Comparison of ENCODE assay signal across 8 cellular contexts in the genomic region with DNA sequence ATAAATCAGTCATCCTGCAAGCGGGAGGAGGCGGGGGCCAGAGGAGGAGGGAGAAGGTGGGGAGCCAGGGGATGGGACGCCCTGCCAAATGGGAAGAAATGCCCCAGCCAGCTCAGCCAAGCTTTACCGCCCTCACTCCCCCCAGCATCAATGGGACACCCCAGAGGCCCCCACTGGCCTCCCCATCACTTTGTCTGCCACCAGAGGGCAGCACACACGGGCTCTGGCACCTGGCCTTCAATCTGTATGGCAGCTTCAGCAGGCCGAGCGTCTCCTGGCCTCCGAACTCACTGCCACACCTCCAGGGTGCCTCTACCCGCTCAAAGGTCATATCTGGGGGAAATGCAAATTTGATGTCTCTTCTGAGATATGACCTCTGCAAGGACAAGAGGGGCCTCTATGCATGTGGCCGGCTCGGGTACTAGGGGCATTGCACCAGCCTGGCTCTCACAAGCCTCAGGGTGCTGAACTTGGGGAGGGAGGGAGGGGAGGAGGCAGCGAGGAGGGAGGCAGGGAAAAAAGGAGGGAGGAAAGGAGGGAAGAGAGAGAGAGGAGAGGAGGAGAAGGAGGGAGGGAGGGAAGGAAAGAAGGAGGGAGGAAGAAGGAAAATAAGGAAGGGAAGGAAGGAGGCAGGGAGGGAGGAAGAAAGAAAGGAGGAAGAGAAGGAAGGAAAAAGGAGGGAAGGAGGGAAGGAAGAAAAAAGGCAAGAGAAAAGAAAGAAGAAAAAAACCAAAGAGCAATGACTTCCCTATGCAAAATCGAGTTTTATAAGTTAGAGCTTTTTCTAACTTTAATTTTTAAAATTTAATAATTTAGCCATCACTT. TPM values are rescaled to one million over a fixed set of nuclear protein-coding genes. Genes with fewer than 3 reads are reported as not detected.
DNase-seq lines count a peak whose midpoint lies in the region; ATAC-seq, FAIRE-seq and TF ChIP-seq lines count a peak whose summit lies in the region.

No MANE protein-coding gene starts in this region.

- H3K4me2 ChIP-seq in MM.1S (ENCODE audit: low read depth, low read length) = no peak overlapping the region

- H2AFZ ChIP-seq in MM.1S (ENCODE audit: low read length) = no peak overlapping the region

- TF ChIP-seq POLR2A in breast epithelium (IDR thresholded peaks at IDR 0.05) = no peak

- FAIRE-seq in kidney (lab: Jason Lieb, UNC) = no peak

- H3K27me3 ChIP-seq in MM.1S (replicated peaks; ENCODE audit: insufficient read depth, low read length) (peaks cover 99% of the 10 kb centered on the region), breast epithelium (peaks cover 0 to 45% of the 10 kb centered on the region in 2 donors)

- no peaks in the 10 kb centered on the region for H3K9me2 ChIP-seq in MM.1S (replicated peaks; ENCODE audit: insufficient read depth, low read length)

- no peaks in the 10 kb centered on the region for H4K20me1 ChIP-seq in MM.1S (ENCODE audit: insufficient read depth, low read length)

- TF ChIP-seq CTCF in AG10803 (conservative IDR thresholded peaks at IDR 0.05; ENCODE audit: low read length) (peak; percentile 68), MM.1S (IDR thresholded peaks at IDR 0.05; ENCODE audit: low read length) (peak; percentile 80), VCaP (conservative IDR thresholded peaks at IDR 0.05) (peak; percentile 82), breast epithelium (IDR thresholded peaks at IDR 0.05) (peak in 2 of 3 donors; percentile 33 to 47), kidney (IDR thresholded peaks at IDR 0.05; ENCODE audit: borderline replicate concordance, extremely low read depth, insufficient read depth) (peak; percentile 60)

- H3K36me3 ChIP-seq in MM.1S (replicated peaks; ENCODE audit: insufficient read depth, low read length) = no peaks in the 10 kb centered on the region
- H3K36me3 ChIP-seq in breast epithelium = no peaks in the 10 kb centered on the region
- no peaks in the 10 kb centered on the region for H3K36me3 ChIP-seq in kidney (ENCODE audit: control insufficient read depth in 1 of 2, insufficient read depth in 2 of 2, low read length in 2 of 2)

- H3K9ac ChIP-seq in MM.1S (ENCODE audit: low read length) = no peak overlapping the region
- no peak overlapping the region for H3K9ac ChIP-seq in kidney (ENCODE audit: low read length in 2 of 2)

- H3K79me2 ChIP-seq in MM.1S (ENCODE audit: low read length) = no peaks in the 10 kb centered on the region

- no peaks in the 10 kb centered on the region for H3F3A ChIP-seq in MM.1S (ENCODE audit: insufficient read depth, low read length)

- H3K27ac ChIP-seq in MM.1S (ENCODE audit: low read length) (no peak overlapping the region), VCaP (no peak overlapping the region), breast epithelium (no peak overlapping the region), kidney (ENCODE audit: low read depth in 2 of 2, low read length in 2 of 2) (no peak overlapping the region)

- ATAC-seq in GM18907 (IDR thresholded peaks at IDR 0.05; ENCODE audit: unreplicated experiment) (peak; percentile 63), GM19455 (IDR thresholded peaks at IDR 0.05; ENCODE audit: unreplicated experiment) (no peak)

- no peak overlapping the region for H3K4me3 ChIP-seq in AG10803 (ENCODE audit: low read length)
- no peak overlapping the region for H3K4me3 ChIP-seq in MM.1S (ENCODE audit: low read length)
- no peak overlapping the region for H3K4me3 ChIP-seq in breast epithelium
- H3K4me3 ChIP-seq in kidney (ENCODE audit: low read length in 2 of 2) = no peak overlapping the region

- DNase-seq in AG10803 (ENCODE audit: low read depth) (peak; percentile 35), MM.1S (peak; percentile 56), breast epithelium (ENCODE audit: low spot score in 2 of 2) (no peak), kidney (no peak)
- peak; percentile 72 for DNase-seq in stimulated activated CD4-positive, alpha-beta T cell treated with anti-CD3 and anti-CD28 coated beads, Interleukin-4, amount 100 ng/mL, for 1 hour

- intact Hi-C loops in breast epithelium (cut with DNase I; ENCODE audit: low total_unique reads) (no loop called here), kidney (cut with DNase I) (no loop called here)

- H3K4me1 ChIP-seq in MM.1S (ENCODE audit: low read length) (no peaks in the 10 kb centered on the region), breast epithelium (no peaks in the 10 kb centered on the region), kidney (ENCODE audit: control insufficient read depth in 1 of 2, insufficient read depth in 1 of 2, low read depth in 1 of 2, low read length in 2 of 2) (peaks cover 0 to under 1% of the 10 kb centered on the region in 2 donors)

- H3K9me3 ChIP-seq in MM.1S (replicated peaks; ENCODE audit: insufficient read depth, low read length) = no peaks in the 10 kb centered on the region
- no peaks in the 10 kb centered on the region for H3K9me3 ChIP-seq in breast epithelium
- H3K9me3 ChIP-seq in kidney (ENCODE audit: control insufficient read depth in 1 of 2, low read length in 2 of 2) = no peaks in the 10 kb centered on the region

RNA-seq across cellular contexts. Expression of a gene that starts 0.7 kb away (rescaled TPM):
- total RNA-seq in breast epithelium (not detected), kidney (0.28 TPM)
- not detected for polyA plus RNA-seq in kidney (ENCODE audit: insufficient read depth, low read depth, low replicate concordance)

RNA-seq across cellular contexts. Expression of a gene that starts 33.4 kb away (rescaled TPM):
- total RNA-seq in breast epithelium = 10 to 100 TPM; 38.1 to 61.9 (median 48.2) TPM
- total RNA-seq in kidney = 45.4 TPM
- polyA plus RNA-seq in kidney (ENCODE audit: insufficient read depth, low read depth, low replicate concordance) = 13.1 TPM

RNA-seq across cellular contexts. Expression of a gene that starts 53.0 kb away (rescaled TPM):
- total RNA-seq in breast epithelium = 10 to 100 TPM; 43.8 to 74.4 (median 68.2) TPM
- total RNA-seq in kidney = 47.7 TPM
- 38.0 TPM for polyA plus RNA-seq in kidney (ENCODE audit: insufficient read depth, low read depth, low replicate concordance)

Comparison
In these comparisons a context has a peak if more than half of its experiments do, and no peak if none do; other contexts are left out.
1. DNase-seq: peak in AG10803 (single experiment), MM.1S (single experiment) and stimulated activated CD4-positive, alpha-beta T cell treated with anti-CD3 and anti-CD28 coated beads, Interleukin-4, amount 100 ng/mL, for 1 hour (single experiment); none in breast epithelium (0 of 2) and kidney (single experiment).
2. Peak in every context shown above with its lines, with median percentiles within 50 percentile points of each other: CTCF ChIP-seq.